Comparison of ENCODE assay signal across 22 cellular contexts in the genomic region with DNA sequence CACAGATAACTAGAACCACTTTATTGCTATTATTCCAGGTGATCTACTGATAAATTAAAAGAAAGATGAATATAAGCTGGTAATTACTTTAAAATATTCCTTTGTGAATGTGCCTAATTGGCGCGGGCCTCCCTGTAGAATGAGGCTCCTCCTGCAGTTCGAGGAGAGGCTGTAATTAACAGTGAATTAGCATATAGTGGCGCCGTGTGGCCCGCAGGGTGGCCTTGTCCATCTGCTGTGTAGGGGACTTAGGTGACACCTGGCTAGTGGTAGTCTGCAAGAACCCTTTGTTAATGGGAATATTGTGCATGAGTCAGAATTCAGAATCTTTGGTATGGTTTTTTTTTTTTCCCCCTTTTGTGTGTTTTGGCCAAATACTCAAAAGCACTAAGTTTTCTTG.
DNase-seq lines count a peak whose midpoint lies in the region; ATAC-seq, FAIRE-seq and TF ChIP-seq lines count a peak whose summit lies in the region.
"Had no signal": no experiment of that assay in that cellular context is flagged by ENCODE, and none has a peak within 500 bp of the region (broad histone marks: within the 10 kb centered on the region; RNA-seq: fewer than 3 reads in every experiment).

No MANE protein-coding gene starts in this region.

- no peak for ATAC-seq in HepG2
- no peak for ATAC-seq in right lobe of liver
- ATAC-seq in Right ventricle myocardium superior (ENCODE audit: poor library complexity): no peak
- ATAC-seq: natural killer cell had no signal

- H3K27ac ChIP-seq in HepG2 (ENCODE audit: extremely low read length, insufficient read depth, low read length) (no peak overlapping the region), right lobe of liver (no peak overlapping the region)
- H3K27ac ChIP-seq: SK-N-MC, VCaP had no signal

- H3K4me3 Mint-ChIP-seq in dendritic cell treated with granulocyte-macrophage colony-stimulating factor and Interleukin-4, amounts not matched to agents 40 ng/mL and 50 ng/mL, for 4 days: no peak overlapping the region
- H3K4me3 Mint-ChIP-seq in progenitor cell of endocrine pancreas (ENCODE audit: low read depth): no peak overlapping the region
- H3K4me3 Mint-ChIP-seq: activated CD4-positive, alpha-beta T cell treated with anti-CD3 and anti-CD28 coated beads, Interleukin-2, amount 10 ng/mL, durations not matched to agents 7 days and 5 days; activated naive CD4-positive, alpha-beta T cell treated with anti-CD3 and anti-CD28 coated beads, Interleukin-2, amount 10 ng/mL, durations not matched to agents 7 days and 5 days; CD14-positive monocyte; IgD-negative memory B cell; natural killer cell had no signal

- 90% methylated on average over 6 of the region's 6 CpGs for WGBS in HepG2 (ENCODE audit: low lambda C conversion rate)
- 100% methylated on average over 5 of the region's 6 CpGs for WGBS in right lobe of liver (ENCODE audit: insufficient coverage, low coverage, low lambda C conversion rate, missing lambda C conversion rate)

- H3K27me3 Mint-ChIP-seq in dendritic cell treated with granulocyte-macrophage colony-stimulating factor and Interleukin-4, amounts not matched to agents 40 ng/mL and 50 ng/mL, for 4 days: peaks cover 10% of the 10 kb centered on the region
- H3K27me3 Mint-ChIP-seq in progenitor cell of endocrine pancreas: no peaks in the 10 kb centered on the region
- H3K27me3 Mint-ChIP-seq: activated CD4-positive, alpha-beta T cell treated with anti-CD3 and anti-CD28 coated beads, Interleukin-2, amount 10 ng/mL, durations not matched to agents 7 days and 5 days had no signal

- no peak overlapping the region for H3K9ac ChIP-seq in HepG2 (ENCODE audit: insufficient read depth, low read depth, low read length)

- DNase-seq in HepG2 (ENCODE audit: low spot score): no peak
- DNase-seq in right lobe of liver: no peak
- peak; percentile 46 for DNase-seq in NCI-H2081 treated with DMSO at 0.1 percent for 48 hours (lab: John Stamatoyannopoulos, UW)
- DNase-seq in NOMO-1 treated with dmso at 0.1 percent for 144 hours (lab: John Stamatoyannopoulos, UW; ENCODE audit: unreplicated experiment): no peak
- DNase-seq in NCI-H526 treated with DMSO at 0.1 percent for 48 hours (lab: John Stamatoyannopoulos, UW): no peak
- DNase-seq in progenitor cell of endocrine pancreas (ENCODE audit: low spot score, unreplicated experiment): no peak
- no peak for DNase-seq in Right ventricle myocardium superior
- DNase-seq: activated CD4-positive, alpha-beta T cell treated with anti-CD3 and anti-CD28 coated beads, Interleukin-2, amount 10 ng/mL, durations not matched to agents 7 days and 5 days; activated naive CD4-positive, alpha-beta T cell treated with anti-CD3 and anti-CD28 coated beads, Interleukin-2, amount 10 ng/mL, durations not matched to agents 7 days and 5 days; amniotic stem cell; natural killer cell; NCI-H1436 treated with DMSO at 0.1 percent for 48 hours; NCI-H345; T-helper 2 cell had no signal

- BruUV-seq in HepG2 (replicated peaks; lab: Mats Ljungman, UMichigan): no TSS peak

- no peaks in the 10 kb centered on the region for H3K9me3 Mint-ChIP-seq in dendritic cell treated with granulocyte-macrophage colony-stimulating factor and Interleukin-4, amounts not matched to agents 40 ng/mL and 50 ng/mL, for 4 days
- H3K9me3 Mint-ChIP-seq in progenitor cell of endocrine pancreas (ENCODE audit: low read depth): no peaks in the 10 kb centered on the region
- H3K9me3 Mint-ChIP-seq: activated CD4-positive, alpha-beta T cell treated with anti-CD3 and anti-CD28 coated beads, Interleukin-2, amount 10 ng/mL, durations not matched to agents 7 days and 5 days; activated naive CD4-positive, alpha-beta T cell treated with anti-CD3 and anti-CD28 coated beads, Interleukin-2, amount 10 ng/mL, durations not matched to agents 7 days and 5 days; natural killer cell had no signal

- TF ChIP-seq POLR2A in HepG2 (IDR thresholded peaks at IDR 0.05; ENCODE audit: insufficient read depth in 1 of 2, low read depth in 2 of 2, low read length in 2 of 2) (no peak), right lobe of liver (IDR thresholded peaks at IDR 0.05) (no peak)

- no peaks in the 10 kb centered on the region for H3K36me3 ChIP-seq in HepG2 (replicated peaks in 1 of 2; ENCODE audit: control insufficient read depth in 1 of 2, insufficient read depth in 2 of 2, low read length in 2 of 2)
- no peaks in the 10 kb centered on the region for H3K36me3 ChIP-seq in right lobe of liver

- intact Hi-C loops in HepG2 (cut with micrococcal nuclease; ENCODE audit: unreplicated experiment): loop anchor here (5.0 kb wide), 1 partner anchor 34 kb away; no protein-coding TSS in a partner anchor
- intact Hi-C loops in right lobe of liver (cut with DNase I): no loop called here
- intact Hi-C loops in dendritic cell treated with granulocyte-macrophage colony-stimulating factor and Interleukin-4, amounts not matched to agents 40 ng/mL and 50 ng/mL, for 4 days (cut with micrococcal nuclease): no loop called here
- intact Hi-C loops in Right ventricle myocardium superior (cut with DNase I): no loop called here

- in situ Hi-C loops in HepG2 (cut with HindIII; ENCODE audit: extremely low pct_ligation_motif_present, low pct_unique_long_range_greater_than_20kb): no loop called here

- CTCF ChIA-PET in HepG2 (lab: Yijun Ruan, JAX; ENCODE audit: low intra/inter-chr PET ratio, low total read pairs): no interaction called here

- peaks cover 33% of the 10 kb centered on the region for H3K79me2 ChIP-seq in HepG2 (ENCODE audit: insufficient read depth, low read length)

- no peaks in the 10 kb centered on the region for H3K9me3 ChIP-seq in HepG2 (ENCODE audit: low read length)
- no peaks in the 10 kb centered on the region for H3K9me3 ChIP-seq in right lobe of liver

- POLR2A ChIA-PET in HepG2 (lab: Yijun Ruan, JAX): no interaction called here

- no peak for FAIRE-seq in HepG2 (lab: Jason Lieb, UNC)
- FAIRE-seq: endometrium, islet of Langerhans had no signal

- H3K27me3 ChIP-seq in HepG2 (ENCODE audit: control insufficient read depth in 1 of 2, insufficient read depth in 2 of 2, low read length in 2 of 2): no peaks in the 10 kb centered on the region
- no peaks in the 10 kb centered on the region for H3K27me3 ChIP-seq in right lobe of liver

- peak overlapping the region; percentile 46 for H3K27ac Mint-ChIP-seq in dendritic cell treated with granulocyte-macrophage colony-stimulating factor and Interleukin-4, amounts not matched to agents 40 ng/mL and 50 ng/mL, for 4 days
- H3K27ac Mint-ChIP-seq in progenitor cell of endocrine pancreas: no peak overlapping the region
- H3K27ac Mint-ChIP-seq: activated CD4-positive, alpha-beta T cell treated with anti-CD3 and anti-CD28 coated beads, Interleukin-2, amount 10 ng/mL, durations not matched to agents 7 days and 5 days; activated naive CD4-positive, alpha-beta T cell treated with anti-CD3 and anti-CD28 coated beads, Interleukin-2, amount 10 ng/mL, durations not matched to agents 7 days and 5 days; IgD-negative memory B cell; natural killer cell had no signal

- peaks cover 34% of the 10 kb centered on the region for H4K20me1 ChIP-seq in HepG2 (ENCODE audit: insufficient read depth, low read length)

- TF ChIP-seq EP300 in HepG2 (IDR thresholded peaks at IDR 0.05; ENCODE audit: low read depth in 2 of 2, low read length in 2 of 2): no peak
- no peak for TF ChIP-seq EP300 in HepG2 (CRISPR knock-in tag; IDR thresholded peaks at IDR 0.05; ENCODE audit: borderline replicate concordance)

- no peak overlapping the region for H2AFZ ChIP-seq in HepG2 (ENCODE audit: low read length)

- H3K36me3 Mint-ChIP-seq in dendritic cell treated with granulocyte-macrophage colony-stimulating factor and Interleukin-4, amounts not matched to agents 40 ng/mL and 50 ng/mL, for 4 days (ENCODE audit: low read depth): no peaks in the 10 kb centered on the region
- H3K36me3 Mint-ChIP-seq in progenitor cell of endocrine pancreas (ENCODE audit: insufficient read depth): no peaks in the 10 kb centered on the region
- H3K36me3 Mint-ChIP-seq: activated naive CD4-positive, alpha-beta T cell treated with anti-CD3 and anti-CD28 coated beads, Interleukin-2, amount 10 ng/mL, durations not matched to agents 7 days and 5 days; CD14-positive monocyte; IgD-negative memory B cell; natural killer cell had no signal

- peak overlapping the region; percentile 73; the same call in 1 of the 2 replicates for H3K4me2 ChIP-seq in HepG2 (ENCODE audit: low read depth, low read length)

- peaks cover 17% of the 10 kb centered on the region for H3K4me1 Mint-ChIP-seq in dendritic cell treated with granulocyte-macrophage colony-stimulating factor and Interleukin-4, amounts not matched to agents 40 ng/mL and 50 ng/mL, for 4 days (ENCODE audit: low read depth)
- peaks cover 18% of the 10 kb centered on the region for H3K4me1 Mint-ChIP-seq in progenitor cell of endocrine pancreas (ENCODE audit: low read depth)
- H3K4me1 Mint-ChIP-seq: activated CD4-positive, alpha-beta T cell treated with anti-CD3 and anti-CD28 coated beads, Interleukin-2, amount 10 ng/mL, durations not matched to agents 7 days and 5 days; activated naive CD4-positive, alpha-beta T cell treated with anti-CD3 and anti-CD28 coated beads, Interleukin-2, amount 10 ng/mL, durations not matched to agents 7 days and 5 days; IgD-negative memory B cell; natural killer cell had no signal

- TF ChIP-seq RAD21 in HepG2 (CRISPR knock-in tag; IDR thresholded peaks at IDR 0.05): no peak

- H3K4me1 ChIP-seq in HepG2 (ENCODE audit: insufficient read depth, low read length): peaks cover 29% of the 10 kb centered on the region
- peaks cover 0 to 11% (median 0%) of the 10 kb centered on the region in 4 donors for H3K4me1 ChIP-seq in right lobe of liver

- H3K4me3 ChIP-seq in HepG2 (replicated peaks in 1 of 3; ENCODE audit: insufficient read depth in 1 of 3, low read depth in 2 of 3, low read length in 3 of 3) (no peak overlapping the region), right lobe of liver (no peak overlapping the region)
- H3K4me3 ChIP-seq: coronary artery, SK-N-MC had no signal

- TF ChIP-seq CTCF in HepG2 (CRISPR knock-in tag; IDR thresholded peaks at IDR 0.05): no peak
- TF ChIP-seq CTCF in right lobe of liver (IDR thresholded peaks at IDR 0.05): no peak
- no peak for TF ChIP-seq CTCF in progenitor cell of endocrine pancreas (IDR thresholded peaks at IDR 0.05; ENCODE audit: unreplicated experiment)

TF ChIP-seq in HepG2, 621 proteins besides CTCF, POLR2A, EP300 and RAD21 (continues in another document):
- TF ChIP-seq KMT2A (CRISPR knock-in tag; IDR thresholded peaks at IDR 0.05) (no peak), ZKSCAN1 (IDR thresholded peaks at IDR 0.05; ENCODE audit: low read length) (no peak)
